8 cellular contexts compared by ENCODE assay signal in the genomic region with DNA sequence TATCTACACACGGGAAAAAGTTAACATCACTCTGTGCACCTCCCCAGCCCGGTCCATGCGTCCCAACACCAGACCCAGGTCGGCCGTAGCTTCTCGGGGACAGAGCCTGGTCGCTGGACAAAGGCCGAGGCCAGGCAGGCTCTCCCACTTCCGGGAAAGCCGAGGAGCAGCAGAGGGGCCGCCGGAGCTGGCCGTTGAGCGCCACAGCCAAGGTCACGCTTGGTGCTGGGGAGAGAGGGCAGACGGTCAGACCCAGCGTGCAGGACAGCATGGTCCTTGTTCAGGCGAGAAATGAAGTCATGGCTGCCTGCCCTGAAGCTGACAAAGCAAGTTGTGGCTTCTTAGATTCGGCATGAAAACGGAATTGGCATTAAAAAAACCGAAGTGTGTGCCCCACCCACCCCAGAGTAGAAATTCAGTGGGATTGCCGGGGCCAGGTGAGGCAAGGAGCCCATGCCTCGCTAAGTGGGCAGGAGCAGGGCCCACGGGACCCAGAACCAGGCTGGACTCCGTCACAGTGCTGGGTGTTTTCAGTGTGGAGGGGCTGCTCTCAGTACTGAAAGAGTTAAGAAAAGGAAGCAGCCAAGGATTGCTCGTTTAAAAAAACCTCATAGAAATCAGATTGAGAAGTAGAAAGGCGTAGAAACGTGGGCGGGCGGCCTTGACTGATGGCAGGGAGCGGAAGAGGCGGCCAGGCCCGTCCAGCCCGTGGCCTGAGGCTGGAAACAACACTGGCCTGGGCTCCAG. TPM values are rescaled to one million over a fixed set of nuclear protein-coding genes. Genes with fewer than 3 reads are reported as not detected.
DNase-seq lines count a peak whose midpoint lies in the region; TF ChIP-seq lines count a peak whose summit lies in the region.

No MANE protein-coding gene starts in this region.

- WGBS in liver: 22% methylated on average over 34 of the region's 34 CpGs

- TF ChIP-seq CTCF in brain (conservative IDR thresholded peaks at IDR 0.05) (no peak), liver (IDR thresholded peaks at IDR 0.05; ENCODE audit: low read depth, low read length, missing input control) (no peak)

- no peaks in the 10 kb centered on the region for H3K27me3 Mint-ChIP-seq in brain

- H3K27ac Mint-ChIP-seq in brain: peak overlapping the region; percentile 52 to 88 (median 81)

- peaks cover 7% of the 10 kb centered on the region for H3K36me3 Mint-ChIP-seq in brain

- DNase-seq in NT2/D1 (ENCODE audit: low read depth, low spot score) (no peak), HPDE6-E6E7 (ENCODE audit: extremely low spot score) (no peak), GDM1 (lab: John Stamatoyannopoulos, UW) (no peak), SHP77 (lab: John Stamatoyannopoulos, UW) (no peak), NOMO-1 treated with dmso at 0.1 percent for 144 hours (lab: John Stamatoyannopoulos, UW; ENCODE audit: unreplicated experiment) (no peak)

- H3K27ac ChIP-seq in liver (ENCODE audit: low read depth in 1 of 2, low read length in 2 of 2) (peak overlapping the region; percentile 68 to 79), subcutaneous abdominal adipose tissue (ENCODE audit: low read depth, low read length) (no peak overlapping the region)

- H3K4me3 ChIP-seq in NT2/D1 (ENCODE audit: insufficient read length, low read depth) (no peak overlapping the region), liver (ENCODE audit: low read depth in 1 of 3, low read length in 3 of 3) (no peak overlapping the region), subcutaneous abdominal adipose tissue (ENCODE audit: low read depth in 1 of 5, low read length in 5 of 5) (peak overlapping the region in 3 of 5 donors; percentile 13 to 41 (median 22))

- H3K9me3 Mint-ChIP-seq in brain: no peaks in the 10 kb centered on the region

- no peaks in the 10 kb centered on the region for H3K27me3 ChIP-seq in NT2/D1 (ENCODE audit: insufficient read depth, insufficient read length)
- H3K27me3 ChIP-seq in liver (ENCODE audit: control insufficient read depth in 4 of 4, insufficient read depth in 4 of 4, low read length in 3 of 4): no peaks in the 10 kb centered on the region
- H3K27me3 ChIP-seq in subcutaneous abdominal adipose tissue (ENCODE audit: control insufficient read depth in 5 of 5, insufficient read depth in 4 of 5, low read length in 5 of 5): no peaks in the 10 kb centered on the region

- peaks cover 43% of the 10 kb centered on the region for H3K4me1 Mint-ChIP-seq in brain

- H3K4me3 Mint-ChIP-seq in brain: peak overlapping the region in 2 of 5 experiments; percentile 34 to 39

- H3K36me3 ChIP-seq in NT2/D1 (ENCODE audit: insufficient read depth, insufficient read length, low read length): peaks cover 75% of the 10 kb centered on the region
- peaks cover 11 to 43% (median 19%) of the 10 kb centered on the region in 4 donors for H3K36me3 ChIP-seq in liver (ENCODE audit: control insufficient read depth in 4 of 4, insufficient read depth in 3 of 4, low read depth in 1 of 4, low read length in 3 of 4)
- peaks cover 0 to 63% (median 42%) of the 10 kb centered on the region in 5 donors for H3K36me3 ChIP-seq in subcutaneous abdominal adipose tissue (ENCODE audit: control insufficient read depth in 5 of 5, insufficient read depth in 5 of 5, low read length in 5 of 5)

- peaks cover 24% of the 10 kb centered on the region for H3K4me1 ChIP-seq in NT2/D1 (ENCODE audit: insufficient read depth, insufficient read length)
- peaks cover 8 to 68% (median 50%) of the 10 kb centered on the region in 4 donors for H3K4me1 ChIP-seq in liver (ENCODE audit: control insufficient read depth in 4 of 4, insufficient read depth in 4 of 4, low read length in 3 of 4)
- peaks cover 17 to 55% (median 50%) of the 10 kb centered on the region in 5 donors for H3K4me1 ChIP-seq in subcutaneous abdominal adipose tissue (ENCODE audit: control insufficient read depth in 5 of 5, insufficient read depth in 5 of 5, low read length in 5 of 5)

- peak; percentile 25 to 62 for TF ChIP-seq RAD21 in liver (IDR thresholded peaks at IDR 0.05)

- H3K9ac ChIP-seq in NT2/D1 (ENCODE audit: insufficient read length, low read depth) (peak overlapping the region; percentile 37), liver (ENCODE audit: low read depth in 1 of 2, low read length in 2 of 2) (no peak overlapping the region), subcutaneous abdominal adipose tissue (ENCODE audit: low read length in 5 of 5) (peak overlapping the region in 3 of 5 donors; percentile 8 to 74 (median 64))

- H3K9me3 ChIP-seq in NT2/D1 (ENCODE audit: insufficient read depth, low read length) (no peaks in the 10 kb centered on the region), liver (ENCODE audit: control insufficient read depth in 4 of 4, low read length in 3 of 4) (no peaks in the 10 kb centered on the region), subcutaneous abdominal adipose tissue (ENCODE audit: control insufficient read depth in 5 of 5, low read length in 5 of 5) (no peaks in the 10 kb centered on the region)

TF ChIP-seq in liver, 16 proteins besides CTCF, POLR2A, EP300 and RAD21:
- TF ChIP-seq SP1 (IDR thresholded peaks at IDR 0.05): peak; percentile 70
- TF ChIP-seq ATF3 (IDR thresholded peaks at IDR 0.05): no peak
- TF ChIP-seq, protein P1, sequence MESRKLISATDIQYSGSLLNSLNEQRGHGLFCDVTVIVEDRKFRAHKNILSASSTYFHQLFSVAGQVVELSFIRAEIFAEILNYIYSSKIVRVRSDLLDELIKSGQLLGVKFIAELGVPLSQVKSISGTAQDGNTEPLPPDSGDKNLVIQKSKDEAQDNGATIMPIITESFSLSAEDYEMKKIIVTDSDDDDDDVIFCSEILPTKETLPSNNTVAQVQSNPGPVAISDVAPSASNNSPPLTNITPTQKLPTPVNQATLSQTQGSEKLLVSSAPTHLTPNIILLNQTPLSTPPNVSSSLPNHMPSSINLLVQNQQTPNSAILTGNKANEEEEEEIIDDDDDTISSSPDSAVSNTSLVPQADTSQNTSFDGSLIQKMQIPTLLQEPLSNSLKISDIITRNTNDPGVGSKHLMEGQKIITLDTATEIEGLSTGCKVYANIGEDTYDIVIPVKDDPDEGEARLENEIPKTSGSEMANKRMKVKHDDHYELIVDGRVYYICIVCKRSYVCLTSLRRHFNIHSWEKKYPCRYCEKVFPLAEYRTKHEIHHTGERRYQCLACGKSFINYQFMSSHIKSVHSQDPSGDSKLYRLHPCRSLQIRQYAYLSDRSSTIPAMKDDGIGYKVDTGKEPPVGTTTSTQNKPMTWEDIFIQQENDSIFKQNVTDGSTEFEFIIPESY (IDR thresholded peaks at IDR 0.05): no peak
- peak; percentile 77 to 80 for TF ChIP-seq RXRA (IDR thresholded peaks at IDR 0.05)
- TF ChIP-seq REST (IDR thresholded peaks at IDR 0.05): peak; percentile 24
- peak in 1 of 2 donors; percentile 57 for TF ChIP-seq GABPA (IDR thresholded peaks at IDR 0.05 in 1 of 2, conservative IDR thresholded peaks at IDR 0.05 in 1 of 2)
- TF ChIP-seq EGR1 (IDR thresholded peaks at IDR 0.05; ENCODE audit: low read depth in 2 of 2): no peak
- peak; percentile 70 for TF ChIP-seq NR2F2 (IDR thresholded peaks at IDR 0.05)
- peak; percentile 46 for TF ChIP-seq YY1 (IDR thresholded peaks at IDR 0.05)
- peak; percentile 56 to 63 for TF ChIP-seq HNF4A (conservative IDR thresholded peaks at IDR 0.05)
TF ChIP-seq in liver: peak in this region for 7.

RNA-seq across cellular contexts. Expression of gene ARL6IP4, which starts 4.3 kb away (rescaled TPM):
- polyA plus RNA-seq in brain (ENCODE audit: insufficient read depth, low read depth, low replicate concordance) (283 TPM), liver (100 to 1,000 TPM; 171 to 187 TPM)
- 10 to 100 TPM; 59.2 to 71.8 TPM for total RNA-seq in liver

RNA-seq across cellular contexts. Expression of gene OGFOD2, which starts 9.7 kb away (rescaled TPM):
- polyA plus RNA-seq in brain (ENCODE audit: insufficient read depth, low read depth, low replicate concordance): 12.7 TPM
- 1 to 10 TPM; 8.0 to 9.2 TPM for total RNA-seq in liver
- polyA plus RNA-seq in liver: 10 to 100 TPM; 15.4 to 18.6 TPM

RNA-seq across cellular contexts. Expression of gene ABCB9, which starts 18.5 kb away (rescaled TPM):
- polyA plus RNA-seq in brain (ENCODE audit: insufficient read depth, low read depth, low replicate concordance) (7.9 TPM), liver (under 1 TPM; 0.29 to 0.90 TPM)
- 1 to 10 TPM; 1.7 to 3.3 TPM for total RNA-seq in liver

Comparison
In these comparisons a context has a peak if more than half of its experiments do, and no peak if none do; other contexts are left out.
1. H3K4me3 ChIP-seq: peak in subcutaneous abdominal adipose tissue (3 of 5); none in NT2/D1 (single experiment) and liver (0 of 3).
2. H3K9ac ChIP-seq: peak in NT2/D1 (single experiment) and subcutaneous abdominal adipose tissue (3 of 5); none in liver (0 of 2).